1 cellular context compared by ENCODE assay signal in genomic region chr10:117185817-117186216, GRCh38.
TF ChIP-seq lines count a peak whose summit lies in the region.

No MANE protein-coding gene starts in this region.

TF ChIP-seq in HEK293, 187 proteins besides CTCF, POLR2A, EP300 and RAD21:
- peak; percentile 60; the same call in 1 of the 2 replicates for TF ChIP-seq ZNF610 (tag by site-specific recombination; IDR thresholded peaks at IDR 0.05; ENCODE audit: borderline replicate concordance)
